ENCODE assay signal across 1 cellular context in genomic region chr22:17808688-17809403, GRCh38.
TF ChIP-seq lines count a peak whose summit lies in the region.

No MANE protein-coding gene starts in this region.

TF ChIP-seq in GM12878, 131 proteins besides CTCF, POLR2A, EP300 and RAD21 (continued from another document):
- TF ChIP-seq SMAD1 (IDR thresholded peaks at IDR 0.05; ENCODE audit: low read depth, partially characterized antibody) = no peak
- TF ChIP-seq JUND (IDR thresholded peaks at IDR 0.05; ENCODE audit: low read depth, low read length) = no peak
- no peak for TF ChIP-seq DPF2 (IDR thresholded peaks at IDR 0.05)
- TF ChIP-seq RUNX3 (IDR thresholded peaks at IDR 0.05; ENCODE audit: low read length) = peak; percentile 32; the same call in 1 of the 2 replicates
- TF ChIP-seq PML (IDR thresholded peaks at IDR 0.05; ENCODE audit: low read length) = no peak
- TF ChIP-seq PAX8 (IDR thresholded peaks at IDR 0.05) = no peak
